In genomic region chr9:94554439-94555331, GRCh38 we compare ENCODE assay signal across 9 cellular contexts. TPM values are rescaled to one million over a fixed set of nuclear protein-coding genes. Genes with fewer than 3 reads are reported as not detected.
A peak's percentile ranks its signal among the peaks of the same experiment; 100 is the strongest.
DNase-seq lines count a peak whose midpoint lies in the region; ATAC-seq and TF ChIP-seq lines count a peak whose summit lies in the region.
"Had no signal": no experiment of that assay in that cellular context is flagged by ENCODE, and none has a peak within 500 bp of the region (broad histone marks: within the 10 kb centered on the region; RNA-seq: fewer than 3 reads in every experiment).

PCAT7 (plus strand) TSS chr9:94555083.

- H3K79me1 ChIP-seq in neuronal stem cell (ENCODE audit: low read depth, low read length) = peaks cover 10% of the 10 kb centered on the region

- H3K4me3 Mint-ChIP-seq in T-helper 2 cell treated with Interferon-gamma antibody and Interleukin-4, amounts not matched to agents 5 μg/mL and 100 μg/mL, for 36 hours = no peak within 1 kb of the TSS
- H3K4me3 Mint-ChIP-seq: CD4-positive, alpha-beta T cell had no signal

- H2AK5ac ChIP-seq in neuronal stem cell (ENCODE audit: low read depth, low read length) = peak within 1 kb of the TSS; percentile 65

- no peak within 1 kb of the TSS for H2BK12ac ChIP-seq in neuronal stem cell (ENCODE audit: low read length)

- peak within 1 kb of the TSS; percentile 52 for H2BK120ac ChIP-seq in neuronal stem cell (ENCODE audit: low read depth, low read length)

- no peak within 1 kb of the TSS for H3K27ac Mint-ChIP-seq in T-helper 2 cell treated with Interferon-gamma antibody and Interleukin-4, amounts not matched to agents 5 μg/mL and 100 μg/mL, for 36 hours
- H3K27ac Mint-ChIP-seq: CD4-positive, alpha-beta T cell had no signal

- no peaks in the 10 kb centered on the region for H3K9me3 ChIP-seq in fibroblast of lung (ENCODE audit: control insufficient read depth, insufficient read depth, low read depth, low read length)
- H3K9me3 ChIP-seq in neuronal stem cell (replicated peaks in 1 of 2; ENCODE audit: control insufficient read depth in 2 of 2, insufficient read depth in 1 of 2, low read depth in 1 of 2, low read length in 2 of 2) = peaks cover 1 to 2% of the 10 kb centered on the region in 2 donors

- H3K4me2 ChIP-seq in fibroblast of lung (ENCODE audit: extremely low read depth, insufficient read depth, low read length) (no peak within 1 kb of the TSS), neuronal stem cell (ENCODE audit: insufficient read depth, low read length, poor library complexity, severe bottlenecking) (peak within 1 kb of the TSS; percentile 84)

- peak within 1 kb of the TSS; percentile 31 for H3K14ac ChIP-seq in neuronal stem cell (ENCODE audit: low read length)

- no peak within 1 kb of the TSS for H3K4ac ChIP-seq in neuronal stem cell (ENCODE audit: low read length)

- H3K27me3 Mint-ChIP-seq in T-helper 2 cell treated with Interferon-gamma antibody and Interleukin-4, amounts not matched to agents 5 μg/mL and 100 μg/mL, for 36 hours (ENCODE audit: low read depth) = peaks cover 9% of the 10 kb centered on the region

- H3K18ac ChIP-seq in neuronal stem cell (ENCODE audit: low read length) = peak within 1 kb of the TSS; percentile 91

- H3K23ac ChIP-seq in neuronal stem cell (ENCODE audit: low read depth, low read length, poor library complexity) = peak within 1 kb of the TSS; percentile 48

- peak within 1 kb of the TSS; percentile 83 for H2BK15ac ChIP-seq in neuronal stem cell (ENCODE audit: low read length)

- H4K91ac ChIP-seq in neuronal stem cell (ENCODE audit: low read depth, low read length, poor library complexity) = peak within 1 kb of the TSS; percentile 85

- no CpG with 5 or more reads among the region's 40 CpGs for WGBS in neuronal stem cell (ENCODE audit: extremely low coverage in 2 of 2, insufficient read length in 2 of 2, insufficient replicate concordance in 1 of 2), 2 donors

- no peaks in the 10 kb centered on the region for H4K20me1 ChIP-seq in fibroblast of lung (ENCODE audit: control insufficient read depth, extremely low read depth, insufficient read depth, low read length)

- H3K36me3 ChIP-seq in fibroblast of lung (ENCODE audit: control insufficient read depth, insufficient read depth, low read length) (no peaks in the 10 kb centered on the region), neuronal stem cell (replicated peaks in 1 of 2; ENCODE audit: control insufficient read depth in 2 of 2, insufficient read depth in 2 of 2, low read length in 2 of 2) (peaks cover 2 to 14% of the 10 kb centered on the region in 2 donors)

- H3K79me2 ChIP-seq in fibroblast of lung (ENCODE audit: control insufficient read depth, insufficient read depth, low read length) = no peaks in the 10 kb centered on the region

- H2AFZ ChIP-seq in fibroblast of lung (ENCODE audit: low read length) (no peak within 1 kb of the TSS), neuronal stem cell (ENCODE audit: low read length) (peak within 1 kb of the TSS; percentile 95)

- H3K4me3 ChIP-seq in fibroblast of lung (replicated peaks in 1 of 4; ENCODE audit: control extremely low read depth in 1 of 4, insufficient read depth in 1 of 4, low read depth in 3 of 4, low read length in 4 of 4) (no peak within 1 kb of the TSS), neuronal stem cell (ENCODE audit: low read length in 2 of 2) (peak within 1 kb of the TSS; percentile 73 to 86)

- H2BK5ac ChIP-seq in neuronal stem cell (ENCODE audit: low read length) = no peak within 1 kb of the TSS

- H3K27ac ChIP-seq in fibroblast of lung (ENCODE audit: insufficient read depth, low read length) = no peak within 1 kb of the TSS
- H3K27ac ChIP-seq in neuronal stem cell (replicated peaks; ENCODE audit: low read length) = peak within 1 kb of the TSS; percentile 81

- H3K9me3 Mint-ChIP-seq in T-helper 2 cell treated with Interferon-gamma antibody and Interleukin-4, amounts not matched to agents 5 μg/mL and 100 μg/mL, for 36 hours = no peaks in the 10 kb centered on the region
- H3K9me3 Mint-ChIP-seq: CD4-positive, alpha-beta T cell had no signal

- H4K8ac ChIP-seq in neuronal stem cell (ENCODE audit: low read depth, low read length) = no peak within 1 kb of the TSS

- DNase-seq in activated T-cell treated with anti-CD3 and anti-CD28 coated beads for 48 hours (ENCODE audit: low read depth) (peak; percentile 31), activated T-cell treated with anti-CD3 and anti-CD28 coated beads for 4 hours (no peak), NCI-H2081 (lab: John Stamatoyannopoulos, UW) (peak; percentile 86 to 87), fibroblast of lung (ENCODE audit: low read depth in 2 of 2) (peak; percentile 4 to 47), neuronal stem cell (ENCODE audit: low spot score) (peak; percentile 81)
- peak; percentile 4 for DNase-seq in T-helper 2 cell treated with Interferon-gamma antibody and Interleukin-4, amounts not matched to agents 5 μg/mL and 100 μg/mL, for 36 hours (ENCODE audit: low spot score)

- no peak for TF ChIP-seq CTCF in fibroblast of lung (conservative IDR thresholded peaks at IDR 0.05 in 1 of 2, IDR thresholded peaks at IDR 0.05 in 1 of 2; ENCODE audit: low read depth in 1 of 2, low read length in 2 of 2)

- H3K36me3 Mint-ChIP-seq in T-helper 2 cell treated with Interferon-gamma antibody and Interleukin-4, amounts not matched to agents 5 μg/mL and 100 μg/mL, for 36 hours (ENCODE audit: low read depth) = no peaks in the 10 kb centered on the region

- no peak for ATAC-seq in GM18873 (IDR thresholded peaks at IDR 0.05; ENCODE audit: low FRiP score, unreplicated experiment)
- ATAC-seq in HG03095 (IDR thresholded peaks at IDR 0.05; ENCODE audit: unreplicated experiment) = no peak

- H3K4me1 ChIP-seq in fibroblast of lung (ENCODE audit: control insufficient read depth, extremely low read depth, insufficient read depth, low read length) = no peaks in the 10 kb centered on the region
- peaks cover 2 to 4% of the 10 kb centered on the region in 2 donors for H3K4me1 ChIP-seq in neuronal stem cell (ENCODE audit: control insufficient read depth in 2 of 2, insufficient read depth in 1 of 2, low read depth in 1 of 2, low read length in 2 of 2)

- no peaks in the 10 kb centered on the region for H3K4me1 Mint-ChIP-seq in T-helper 2 cell treated with Interferon-gamma antibody and Interleukin-4, amounts not matched to agents 5 μg/mL and 100 μg/mL, for 36 hours (ENCODE audit: low read depth)

- H3K9ac ChIP-seq in fibroblast of lung (ENCODE audit: insufficient read depth, low read length) = no peak within 1 kb of the TSS
- H3K9ac ChIP-seq in neuronal stem cell (ENCODE audit: low read depth, low read length, poor library complexity) = peak within 1 kb of the TSS; percentile 78

- H3K27me3 ChIP-seq in fibroblast of lung (ENCODE audit: control insufficient read depth, insufficient read depth, low read length) (no peaks in the 10 kb centered on the region), neuronal stem cell (ENCODE audit: control insufficient read depth in 3 of 3, insufficient read depth in 3 of 3, low read depth in 1 of 3, low read length in 3 of 3) (no peaks in the 10 kb centered on the region)

RNA-seq across cellular contexts. Expression of gene PCAT7, which starts in this region (rescaled TPM):
- total RNA-seq in fibroblast of lung = under 0.01 TPM in 2 replicates
- 0.01 TPM in 2 replicates for polyA plus RNA-seq in fibroblast of lung
- 0.03 TPM in 1 of 2 replicates, not detected in the other for polyA plus RNA-seq in fibroblast of lung (2012)
- polyA minus RNA-seq in fibroblast of lung (ENCODE audit: low replicate concordance) = not detected in 2 replicates
- polyA plus RNA-seq in neuronal stem cell (2013, experiment 1 of 2) = 5.3 TPM
- polyA plus RNA-seq in neuronal stem cell (2013, experiment 2 of 2) = 5.3 TPM
- total RNA-seq: CD4-positive, alpha-beta T cell had no signal

Comparison
In these comparisons a context has a peak if more than half of its experiments do, and no peak if none do; other contexts are left out.
1. Peak in DNase-seq in fibroblast of lung; RNA of the gene not detected or under 1 TPM.
2. H3K4me3 ChIP-seq: peak in neuronal stem cell (2 of 2); none in fibroblast of lung (0 of 4).